ENCODE assay signal across 2 cellular contexts in the genomic region with DNA sequence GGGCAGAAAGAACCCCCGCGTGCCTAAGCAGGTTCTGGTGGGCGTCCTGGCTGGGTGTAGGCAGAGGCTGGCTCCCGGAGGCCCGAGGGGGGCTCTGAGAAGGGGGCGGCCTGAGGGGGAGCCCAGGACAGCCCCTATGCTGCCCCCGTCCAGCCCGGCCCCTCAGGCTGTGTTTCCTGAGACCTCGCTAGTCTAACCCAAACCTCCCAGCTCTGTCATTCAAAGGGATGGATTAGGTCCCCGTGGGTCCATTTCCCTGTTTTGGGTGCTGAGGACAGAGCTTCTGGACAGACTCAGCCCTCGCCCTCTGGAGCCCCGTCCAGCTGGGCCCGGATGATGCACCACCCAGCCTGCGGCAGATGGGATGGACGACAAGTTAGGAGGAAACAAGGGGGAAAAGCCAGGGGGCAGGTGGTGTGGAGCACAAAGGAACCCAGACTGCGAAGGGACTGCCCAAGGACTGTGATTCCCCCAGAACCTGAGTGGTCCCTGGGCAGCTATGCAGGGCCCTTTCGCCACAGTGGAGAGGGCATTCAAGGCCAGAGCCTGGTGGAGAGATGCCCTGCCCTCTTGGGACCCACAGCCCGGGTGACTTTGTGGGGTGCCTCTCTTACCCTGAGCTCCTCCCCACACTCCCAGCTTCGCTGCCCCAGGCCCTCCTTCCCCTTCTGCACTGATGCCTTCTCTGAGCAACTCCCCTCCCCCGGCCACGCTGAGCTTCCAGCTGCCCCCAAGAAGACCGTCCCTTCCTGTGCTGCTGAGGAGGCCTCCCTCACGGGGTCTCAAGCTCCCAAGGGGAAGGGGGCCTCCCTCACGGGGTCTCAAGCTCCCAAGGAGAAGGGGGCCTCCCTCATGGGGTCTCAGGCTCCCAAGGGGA.
TF ChIP-seq lines count a peak whose summit lies in the region.

No MANE protein-coding gene starts in this region.

TF ChIP-seq in Ishikawa, 13 proteins besides CTCF, POLR2A, EP300 and RAD21:
- TF ChIP-seq TEAD4 (IDR thresholded peaks at IDR 0.05) (no peak), ZBTB7A (IDR thresholded peaks at IDR 0.05; ENCODE audit: low read depth) (0 out of 2 replicates have a peak, but pooled peaks have one; percentile 27)
- TF ChIP-seq, protein P1, sequence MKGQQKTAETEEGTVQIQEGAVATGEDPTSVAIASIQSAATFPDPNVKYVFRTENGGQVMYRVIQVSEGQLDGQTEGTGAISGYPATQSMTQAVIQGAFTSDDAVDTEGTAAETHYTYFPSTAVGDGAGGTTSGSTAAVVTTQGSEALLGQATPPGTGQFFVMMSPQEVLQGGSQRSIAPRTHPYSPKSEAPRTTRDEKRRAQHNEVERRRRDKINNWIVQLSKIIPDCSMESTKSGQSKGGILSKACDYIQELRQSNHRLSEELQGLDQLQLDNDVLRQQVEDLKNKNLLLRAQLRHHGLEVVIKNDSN (IDR thresholded peaks at IDR 0.05), result no peak

TF ChIP-seq in H1, 55 proteins besides CTCF, POLR2A, EP300 and RAD21:
- no peak for TF ChIP-seq RXRA (IDR thresholded peaks at IDR 0.05; ENCODE audit: insufficient read depth, low read depth, low read length)
- TF ChIP-seq, protein P2, sequence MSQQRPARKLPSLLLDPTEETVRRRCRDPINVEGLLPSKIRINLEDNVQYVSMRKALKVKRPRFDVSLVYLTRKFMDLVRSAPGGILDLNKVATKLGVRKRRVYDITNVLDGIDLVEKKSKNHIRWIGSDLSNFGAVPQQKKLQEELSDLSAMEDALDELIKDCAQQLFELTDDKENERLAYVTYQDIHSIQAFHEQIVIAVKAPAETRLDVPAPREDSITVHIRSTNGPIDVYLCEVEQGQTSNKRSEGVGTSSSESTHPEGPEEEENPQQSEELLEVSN (IDR thresholded peaks at IDR 0.05), result peak; percentile 53; the same call in 1 of the 2 replicates
- no peak for TF ChIP-seq JUND (IDR thresholded peaks at IDR 0.05; ENCODE audit: low read length)
- no peak for TF ChIP-seq PHF8 (conservative IDR thresholded peaks at IDR 0.05; ENCODE audit: low read depth, low read length)
- TF ChIP-seq, protein P3, sequence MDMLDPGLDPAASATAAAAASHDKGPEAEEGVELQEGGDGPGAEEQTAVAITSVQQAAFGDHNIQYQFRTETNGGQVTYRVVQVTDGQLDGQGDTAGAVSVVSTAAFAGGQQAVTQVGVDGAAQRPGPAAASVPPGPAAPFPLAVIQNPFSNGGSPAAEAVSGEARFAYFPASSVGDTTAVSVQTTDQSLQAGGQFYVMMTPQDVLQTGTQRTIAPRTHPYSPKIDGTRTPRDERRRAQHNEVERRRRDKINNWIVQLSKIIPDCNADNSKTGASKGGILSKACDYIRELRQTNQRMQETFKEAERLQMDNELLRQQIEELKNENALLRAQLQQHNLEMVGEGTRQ (IDR thresholded peaks at IDR 0.05; ENCODE audit: low read length), result no peak
- TF ChIP-seq CHD1 (IDR thresholded peaks at IDR 0.05; ENCODE audit: low read depth, low read length), result no peak
